In genomic region chr6:56230976-56231566, GRCh38 we compare ENCODE assay signal across 31 cellular contexts. TPM values are rescaled to one million over a fixed set of nuclear protein-coding genes. Genes with fewer than 3 reads are reported as not detected.
DNase-seq lines count a peak whose midpoint lies in the region; ATAC-seq and TF ChIP-seq lines count a peak whose summit lies in the region.
"Had no signal": no experiment of that assay in that cellular context is flagged by ENCODE, and none has a peak within 500 bp of the region (broad histone marks: within the 10 kb centered on the region; RNA-seq: fewer than 3 reads in every experiment).

No MANE protein-coding gene starts in this region.

- TF ChIP-seq CTCF in mammary epithelial cell (conservative IDR thresholded peaks at IDR 0.05 in 1 of 2, IDR thresholded peaks at IDR 0.05 in 1 of 2; ENCODE audit: extremely low read depth in 1 of 2, insufficient read depth in 1 of 2, low read depth in 1 of 2, low read length in 2 of 2) (no peak), MCF 10A (IDR thresholded peaks at IDR 0.05; ENCODE audit: unreplicated experiment) (no peak), foreskin keratinocyte (conservative IDR thresholded peaks at IDR 0.05) (no peak), body of pancreas (IDR thresholded peaks at IDR 0.05) (no peak)

- dilution Hi-C loops in mammary epithelial cell (cut with HindIII; ENCODE audit: low sequenced_read_pairs), result no loop called here

- no peaks in the 10 kb centered on the region for H3K27me3 ChIP-seq in mammary epithelial cell (ENCODE audit: insufficient read depth, low read length)
- no peaks in the 10 kb centered on the region for H3K27me3 ChIP-seq in adipocyte (replicated peaks; ENCODE audit: control insufficient read depth, insufficient read depth, low read length)
- H3K27me3 ChIP-seq in foreskin keratinocyte, result no peaks in the 10 kb centered on the region
- no peaks in the 10 kb centered on the region for H3K27me3 ChIP-seq in body of pancreas
- no peaks in the 10 kb centered on the region for H3K27me3 ChIP-seq in GM23248 (replicated peaks; ENCODE audit: insufficient read depth)
- H3K27me3 ChIP-seq: adrenal gland, breast epithelium, colonic mucosa, esophagus squamous epithelium, gastrocnemius medialis, hepatocyte, left lung, testis had no signal

- H3K4me3 Mint-ChIP-seq in MCF 10A (ENCODE audit: unreplicated experiment), result no peak overlapping the region
- H3K4me3 Mint-ChIP-seq: activated B cell treated with CpG ODN at 0.5 μM for 24 hours; activated T-cell treated with anti-CD3 and anti-CD28 coated beads, Interleukin-2, amount 50 U/mL, for 72 hours; CD4-positive, alpha-beta T cell had no signal

- H3K79me2 ChIP-seq in mammary epithelial cell (ENCODE audit: insufficient read depth, low read length) (no peaks in the 10 kb centered on the region), GM23248 (ENCODE audit: insufficient read depth) (no peaks in the 10 kb centered on the region)
- H3K79me2 ChIP-seq: hepatocyte had no signal

- no peaks in the 10 kb centered on the region for H3K27me3 Mint-ChIP-seq in MCF 10A (ENCODE audit: insufficient read depth, unreplicated experiment)
- H3K27me3 Mint-ChIP-seq: activated B cell treated with CpG ODN at 0.5 μM for 24 hours; CD4-positive, alpha-beta T cell; progenitor cell of endocrine pancreas had no signal

- POLR2A ChIA-PET in MCF 10A (lab: Yijun Ruan, JAX), result interaction anchor here (0.6 to 0.8 kb wide), 3 partner anchors 9 to 1598 kb away, joined by 3 to 4 read pairs (median 3); no protein-coding TSS in a partner anchor

- peak; percentile 66 for ATAC-seq in foreskin keratinocyte
- ATAC-seq in GM21381 (IDR thresholded peaks at IDR 0.05; ENCODE audit: unreplicated experiment), result no peak
- ATAC-seq in body of pancreas, result no peak
- ATAC-seq: activated T-cell treated with anti-CD3 and anti-CD28 coated beads, Interleukin-2, amount 50 U/mL, for 72 hours; gastrocnemius medialis; left lung; stimulated activated naive CD8-positive, alpha-beta T cell treated with anti-CD3 and anti-CD28 coated beads, Interleukin-15, Interleukin-2, amounts not matched to agents 100 U/mL and 50 U/mL, for 24 hours had no signal

- H4K20me1 ChIP-seq in mammary epithelial cell (ENCODE audit: insufficient read depth, low read length) (no peaks in the 10 kb centered on the region), GM23248 (ENCODE audit: insufficient read depth) (no peaks in the 10 kb centered on the region)

- intact Hi-C loops in mammary epithelial cell (cut with micrococcal nuclease) (no loop called here), MCF 10A (cut with micrococcal nuclease) (no loop called here), body of pancreas (cut with DNase I) (no loop called here)

- in situ Hi-C loops in mammary epithelial cell (cut with MboI; ENCODE audit: low sequenced_read_pairs in 2 of 2) (no loop called here), GM23248 (cut with MboI) (no loop called here)

- CTCF ChIA-PET in mammary epithelial cell (lab: Charles Lee; ENCODE audit: low non-redundant PET), result no interaction called here
- CTCF ChIA-PET in MCF 10A (lab: Yijun Ruan, JAX), result interaction anchor here (0.9 to 1.3 kb wide), 2 partner anchors 21 to 62 kb away, joined by 4 read pairs; no protein-coding TSS in a partner anchor

- peak overlapping the region; percentile 32 for H3K4me2 ChIP-seq in mammary epithelial cell (ENCODE audit: insufficient read depth, low read depth, low read length)
- H3K4me2 ChIP-seq in GM23248 (ENCODE audit: unreplicated experiment), result no peak overlapping the region
- H3K4me2 ChIP-seq: hepatocyte had no signal

- no peaks in the 10 kb centered on the region for H3K36me3 Mint-ChIP-seq in MCF 10A (ENCODE audit: insufficient read depth, unreplicated experiment)

- no peaks in the 10 kb centered on the region for H3K36me3 ChIP-seq in mammary epithelial cell (ENCODE audit: insufficient read depth, low read length)
- no peaks in the 10 kb centered on the region for H3K36me3 ChIP-seq in adipocyte (ENCODE audit: control insufficient read depth, insufficient read depth, low read length, severe bottlenecking)
- H3K36me3 ChIP-seq in body of pancreas (replicated peaks in 1 of 2; ENCODE audit: insufficient read depth in 1 of 2, low read depth in 2 of 2), result no peaks in the 10 kb centered on the region
- no peaks in the 10 kb centered on the region for H3K36me3 ChIP-seq in GM23248 (ENCODE audit: low read depth)
- H3K36me3 ChIP-seq: adrenal gland, breast epithelium, colonic mucosa, esophagus squamous epithelium, gastrocnemius medialis, left lung had no signal

- peaks cover 10% of the 10 kb centered on the region; the same call in 1 of the 2 replicates for H3F3A ChIP-seq in GM23248 (ENCODE audit: insufficient read depth)

- H3K4me1 ChIP-seq in mammary epithelial cell (ENCODE audit: insufficient read depth, low read length), result peaks cover 6% of the 10 kb centered on the region
- H3K4me1 ChIP-seq in adipocyte (ENCODE audit: control insufficient read depth, insufficient read depth, low read length), result peaks cover 39% of the 10 kb centered on the region
- H3K4me1 ChIP-seq in foreskin keratinocyte, result peaks cover 3% of the 10 kb centered on the region
- no peaks in the 10 kb centered on the region for H3K4me1 ChIP-seq in body of pancreas
- H3K4me1 ChIP-seq in GM23248 (ENCODE audit: insufficient read depth), result peaks cover 14% of the 10 kb centered on the region
- H3K4me1 ChIP-seq: adrenal gland, breast epithelium, colonic mucosa, gastrocnemius medialis, left lung, testis had no signal

- H3K9me3 ChIP-seq in mammary epithelial cell (replicated peaks; ENCODE audit: insufficient read depth, low read length) (no peaks in the 10 kb centered on the region), adipocyte (ENCODE audit: control insufficient read depth, low read length) (no peaks in the 10 kb centered on the region), body of pancreas (no peaks in the 10 kb centered on the region), GM23248 (ENCODE audit: low read depth) (no peaks in the 10 kb centered on the region)
- H3K9me3 ChIP-seq: adrenal gland, breast epithelium, colonic mucosa, esophagus squamous epithelium, gastrocnemius medialis, left lung, testis had no signal

- peaks cover 19% of the 10 kb centered on the region for H3K4me1 Mint-ChIP-seq in MCF 10A (ENCODE audit: insufficient read depth, unreplicated experiment)
- H3K4me1 Mint-ChIP-seq: activated B cell treated with CpG ODN at 0.5 μM for 24 hours had no signal

- TF ChIP-seq POLR2A in body of pancreas (IDR thresholded peaks at IDR 0.05), result no peak

- no peaks in the 10 kb centered on the region for H3K9me2 ChIP-seq in GM23248 (ENCODE audit: insufficient read depth)

- H3K4me3 ChIP-seq in mammary epithelial cell (replicated peaks in 1 of 3; ENCODE audit: insufficient read depth in 1 of 3, low read depth in 2 of 3, low read length in 3 of 3) (no peak overlapping the region), adipocyte (ENCODE audit: low read length) (no peak overlapping the region), body of pancreas (no peak overlapping the region), GM23248 (no peak overlapping the region)
- H3K4me3 ChIP-seq: adrenal gland, breast epithelium, colonic mucosa, esophagus squamous epithelium, gastrocnemius medialis, hepatocyte, left lung, testis had no signal

- no peaks in the 10 kb centered on the region for H3K9me3 Mint-ChIP-seq in MCF 10A (ENCODE audit: unreplicated experiment)
- H3K9me3 Mint-ChIP-seq: CD4-positive, alpha-beta T cell had no signal

- no peak overlapping the region for H3K27ac Mint-ChIP-seq in MCF 10A (ENCODE audit: low read depth, unreplicated experiment)
- H3K27ac Mint-ChIP-seq: activated B cell treated with CpG ODN at 0.5 μM for 24 hours; activated T-cell treated with anti-CD3 and anti-CD28 coated beads, Interleukin-2, amount 50 U/mL, for 72 hours; CD4-positive, alpha-beta T cell; progenitor cell of endocrine pancreas had no signal

- H3K9ac ChIP-seq in mammary epithelial cell (ENCODE audit: insufficient read depth, low read length), result no peak overlapping the region
- no peak overlapping the region for H3K9ac ChIP-seq in adipocyte (ENCODE audit: low read length)
- no peak overlapping the region for H3K9ac ChIP-seq in GM23248

- H3K27ac ChIP-seq in mammary epithelial cell (ENCODE audit: insufficient read depth, low read depth, low read length) (no peak overlapping the region), foreskin keratinocyte (no peak overlapping the region), body of pancreas (no peak overlapping the region), GM23248 (no peak overlapping the region)
- H3K27ac ChIP-seq: adrenal gland, breast epithelium, colonic mucosa, gastrocnemius medialis, hepatocyte, left lung, testis had no signal

- WGBS in mammary epithelial cell (ENCODE audit: low coverage, missing lambda C conversion rate), result 52% methylated on average over 4 of the region's 4 CpGs
- 58 to 73% methylated on average over 4 of the region's 4 CpGs for WGBS in body of pancreas, 2 donors
- WGBS in GM23248 (ENCODE audit: low coverage in 1 of 2, low lambda C conversion rate in 2 of 2, missing lambda C conversion rate in 2 of 2), 2 experiments, result 84 to 85% methylated on average over 4 of the region's 4 CpGs

- H2AFZ ChIP-seq in mammary epithelial cell (ENCODE audit: low read depth, low read length) (peak overlapping the region; percentile 64), GM23248 (no peak overlapping the region)
- H2AFZ ChIP-seq: hepatocyte had no signal

- BruUV-seq in mammary epithelial cell (replicated peaks; lab: Mats Ljungman, UMichigan) (no TSS peak), MCF 10A (replicated peaks; lab: Mats Ljungman, UMichigan) (no TSS peak)

- DNase-seq in mammary epithelial cell (peak; percentile 30), MCF 10A (ENCODE audit: unreplicated experiment) (no peak), adipocyte (ENCODE audit: low read depth) (peak; percentile 40), foreskin keratinocyte (no peak), GM19238 (ENCODE audit: insufficient read length, low spot score) (no peak), body of pancreas (no peak), GM23248 (no peak)
- DNase-seq: activated B cell treated with CpG ODN at 0.5 μM for 24 hours; activated naive CD4-positive, alpha-beta T cell treated with Interleukin-2 at 50 U/mL for 16 hours; activated T-cell treated with anti-CD3 and anti-CD28 coated beads, Interleukin-2, amount 50 U/mL, for 72 hours; adrenal gland; CD4-positive, alpha-beta T cell; colonic mucosa; esophagus squamous epithelium; gastrocnemius medialis; GOT3; KBM-7; left lung; MM.1S; NCI-H1436 treated with DMSO at 0.1 percent for 48 hours; NCI-H2107; SHP77 treated with DMSO at 0.1 percent for 48 hours; stimulated activated naive CD8-positive, alpha-beta T cell treated with anti-CD3 and anti-CD28 coated beads, Interleukin-15, Interleukin-2, amounts not matched to agents 100 U/mL and 50 U/mL, for 24 hours; testis had no signal

RNA-seq across cellular contexts. Expression of gene COL21A1, which starts 16.3 kb away (rescaled TPM):
- under 1 TPM in 1 of 2 donors, not detected in 1; 0.50 TPM for total RNA-seq in mammary epithelial cell
- polyA plus RNA-seq in mammary epithelial cell, result not detected
- not detected for polyA minus RNA-seq in mammary epithelial cell
- total RNA-seq in MCF 10A (2022), result 1.8 and 5.4 TPM in 2 replicates
- 0.11 and 0.78 TPM in 2 replicates for total RNA-seq in foreskin keratinocyte
- 0.02 and 0.18 TPM in 2 replicates for polyA plus RNA-seq in foreskin keratinocyte
- total RNA-seq in body of pancreas, result 1 to 10 TPM; 1.3 to 4.2 TPM
- 0.11 TPM in 1 of 2 replicates, not detected in the other for total RNA-seq in GM23248 (2014; rRNA removed; shearing (Covaris generic))
- polyA plus RNA-seq in GM23248 (2016; fragmentation: Nextera tagmentation; extraction: Ambion mirVana), result not detected in 2 replicates
- total RNA-seq: A172; activated B cell treated with CpG ODN at 0.5 μM for 24 hours; activated T-cell treated with anti-CD3 and anti-CD28 coated beads, Interleukin-2, amount 50 U/mL, for 72 hours; CD4-positive, alpha-beta T cell; HT-29; NCI-H460 had no signal

Comparison
In these comparisons a context has a peak if more than half of its experiments do, and no peak if none do; other contexts are left out.
1. DNase-seq: peak in mammary epithelial cell (single experiment) and adipocyte (single experiment); none in MCF 10A (single experiment), foreskin keratinocyte (0 of 2), GM19238 (single experiment), body of pancreas (0 of 4) and GM23248 (single experiment).